In genomic region chr12:130761537-130762318, GRCh38 we compare ENCODE assay signal across 8 cellular contexts. TPM values are rescaled to one million over a fixed set of nuclear protein-coding genes. Genes with fewer than 3 reads are reported as not detected.
DNase-seq lines count a peak whose midpoint lies in the region; ATAC-seq and TF ChIP-seq lines count a peak whose summit lies in the region.

No MANE protein-coding gene starts in this region.

- H3K4me3 ChIP-seq in Peyer's patch (no peak overlapping the region), psoas muscle (no peak overlapping the region)

- H3K9me3 ChIP-seq in Peyer's patch: no peaks in the 10 kb centered on the region
- H3K9me3 ChIP-seq in psoas muscle: no peaks in the 10 kb centered on the region

- no peaks in the 10 kb centered on the region for H3K27me3 ChIP-seq in Peyer's patch
- peaks cover 0 to 16% (median 0%) of the 10 kb centered on the region in 3 donors for H3K27me3 ChIP-seq in psoas muscle (ENCODE audit: insufficient read depth in 3 of 3, low read length in 2 of 3)

- TF ChIP-seq POLR2A in Peyer's patch (IDR thresholded peaks at IDR 0.05): no peak

- intact Hi-C loops in psoas muscle (cut with DNase I): no loop called here

- 36 to 39% (median 38%) methylated on average over 28 to 29 of the region's 29 CpGs for WGBS in psoas muscle, 3 donors

- no peaks in the 10 kb centered on the region for H3K36me3 ChIP-seq in Peyer's patch
- H3K36me3 ChIP-seq in psoas muscle (ENCODE audit: insufficient read depth in 1 of 2, low read depth in 1 of 2): no peaks in the 10 kb centered on the region

- TF ChIP-seq CTCF in Peyer's patch (IDR thresholded peaks at IDR 0.05) (peak in 4 of 6 experiments; percentile 31 to 46 (median 40)), psoas muscle (IDR thresholded peaks at IDR 0.05) (peak; percentile 33)

- ATAC-seq in HG03280 (IDR thresholded peaks at IDR 0.05; ENCODE audit: unreplicated experiment) (peak; percentile 49), psoas muscle (peak in 1 of 4 donors; percentile 63), HG03139 (IDR thresholded peaks at IDR 0.05; ENCODE audit: unreplicated experiment) (no peak)

- DNase-seq in activated gamma-delta T cell treated with Interleukin-2 at 50 U/mL for 16 hours (peak; percentile 36), activated gamma-delta T cell (lab: John Stamatoyannopoulos, UW) (no peak), Peyer's patch (peak in 2 of 3 donors; percentile 22 to 62), glomerular visceral epithelial cell (ENCODE audit: extremely low spot score) (peak; percentile 23), psoas muscle (peak in 1 of 2 donors; percentile 31)
- DNase-seq in activated T-helper 9 cell treated with anti-CD3 and anti-CD28 coated beads, Interleukin-2, amount 50 U/mL, for 16 hours (ENCODE audit: low read depth): peak; percentile 45

- H3K4me1 ChIP-seq in Peyer's patch (no peaks in the 10 kb centered on the region), psoas muscle (no peaks in the 10 kb centered on the region)

- H3K27ac ChIP-seq in Peyer's patch: no peak overlapping the region
- H3K27ac ChIP-seq in psoas muscle: no peak overlapping the region

RNA-seq across cellular contexts. Expression of gene RIMBP2, which starts 45.6 kb away (rescaled TPM):
- total RNA-seq in Peyer's patch: 10 to 100 TPM in 3 of 4 donors, 1 to 10 TPM in 1; 8.8 to 19.8 (median 16.0) TPM
- 1 to 10 TPM in 1 of 4 donors, under 1 TPM in 3; 0.21 to 1.2 (median 0.34) TPM for total RNA-seq in psoas muscle
- under 1 TPM; 0.05 to 0.09 (median 0.08) TPM for polyA plus RNA-seq in psoas muscle

Comparison
In these comparisons a context has a peak if more than half of its experiments do, and no peak if none do; other contexts are left out.
1. RNA of gene RIMBP2, which starts 45.6 kb away (total RNA-seq): 8.8 to 19.8 TPM in Peyer's patch; 0.21 to 1.2 TPM in psoas muscle; every median in the first group is over 4 times any median in the second.